10 cellular contexts compared by ENCODE assay signal in genomic region chr16:73032548-73033270, GRCh38. TPM values are rescaled to one million over a fixed set of nuclear protein-coding genes. Genes with fewer than 3 reads are reported as not detected.
A peak's percentile ranks its signal among the peaks of the same experiment; 100 is the strongest.
DNase-seq lines count a peak whose midpoint lies in the region; ATAC-seq and TF ChIP-seq lines count a peak whose summit lies in the region.
"Had no signal": no experiment of that assay in that cellular context is flagged by ENCODE, and none has a peak within 500 bp of the region (broad histone marks: within the 10 kb centered on the region; RNA-seq: fewer than 3 reads in every experiment).

No MANE protein-coding gene starts in this region.

- peaks cover 0 to 2% (median 0%) of the 10 kb centered on the region in 9 donors for H3K9me3 Mint-ChIP-seq in naive thymus-derived CD8-positive, alpha-beta T cell

- no peak overlapping the region for H3K4me2 ChIP-seq in parathyroid adenoma (ENCODE audit: low read length)

- peak overlapping the region; percentile 54 for H3K27ac ChIP-seq in cingulate gyrus (ENCODE audit: low read depth, low read length)
- peak overlapping the region; percentile 8 for H3K27ac ChIP-seq in parathyroid adenoma

- H3K9ac ChIP-seq in parathyroid adenoma = no peak overlapping the region

- H3K4me1 ChIP-seq in parathyroid adenoma = peaks cover 35% of the 10 kb centered on the region

- no peak overlapping the region for H3K4me3 Mint-ChIP-seq in naive thymus-derived CD8-positive, alpha-beta T cell

- no peaks in the 10 kb centered on the region for H3K36me3 ChIP-seq in parathyroid adenoma (ENCODE audit: control insufficient read depth, insufficient read depth, low read length)

- TF ChIP-seq CTCF in parathyroid adenoma (IDR thresholded peaks at IDR 0.05) = peak; percentile 12

- peaks cover 74% of the 10 kb centered on the region for H3K79me2 ChIP-seq in parathyroid adenoma

- no peaks in the 10 kb centered on the region for H3K36me3 Mint-ChIP-seq in naive thymus-derived CD8-positive, alpha-beta T cell

- H2AFZ ChIP-seq in parathyroid adenoma = no peak overlapping the region

- peak overlapping the region; percentile 45; the same call in 1 of the 2 replicates for H3K4me3 ChIP-seq in GM08714 (ENCODE audit: low read length)
- no peak overlapping the region for H3K4me3 ChIP-seq in parathyroid adenoma (ENCODE audit: low read depth, low read length)

- peaks cover 14 to 51% (median 25%) of the 10 kb centered on the region in 5 donors for H3K27me3 Mint-ChIP-seq in naive thymus-derived CD8-positive, alpha-beta T cell

- H3K27me3 ChIP-seq in parathyroid adenoma (ENCODE audit: control insufficient read depth, insufficient read depth, low read length) = no peaks in the 10 kb centered on the region

- DNase-seq in naive thymus-derived CD8-positive, alpha-beta T cell = no peak
- no peak for DNase-seq in NCI-H2081 treated with DMSO at 0.1 percent for 48 hours (lab: John Stamatoyannopoulos, UW)
- DNase-seq in T-helper 1 cell = no peak
- DNase-seq: activated CD8-positive, alpha-beta memory T cell treated with anti-CD3 and anti-CD28 coated beads, Interleukin-2, amount 50 U/mL, for 4 hours; NCI-H146 had no signal

- POLR2A ChIA-PET in naive thymus-derived CD8-positive, alpha-beta T cell (lab: Charles Lee) = no interaction called here

- ATAC-seq in GM21723 (IDR thresholded peaks at IDR 0.05; ENCODE audit: unreplicated experiment) (peak; percentile 40), GM18907 (IDR thresholded peaks at IDR 0.05; ENCODE audit: unreplicated experiment) (no peak)
- ATAC-seq in naive thymus-derived CD8-positive, alpha-beta T cell = no peak

- H3K9me3 ChIP-seq in parathyroid adenoma (ENCODE audit: control insufficient read depth, low read length) = no peaks in the 10 kb centered on the region

- no peak overlapping the region for H3K27ac Mint-ChIP-seq in naive thymus-derived CD8-positive, alpha-beta T cell

- peaks cover 0 to 44% (median 5%) of the 10 kb centered on the region in 4 donors for H3K4me1 Mint-ChIP-seq in naive thymus-derived CD8-positive, alpha-beta T cell

RNA-seq across cellular contexts. Expression of gene ZFHX3, which starts 15.2 kb away (rescaled TPM):
- under 1 TPM; 0.34 to 0.38 TPM for total RNA-seq in naive thymus-derived CD8-positive, alpha-beta T cell
- under 1 TPM in 1 of 3 donors, not detected in 2; 0.05 TPM for polyA plus RNA-seq in naive thymus-derived CD8-positive, alpha-beta T cell
